In genomic region chr3:142863965-142864924, GRCh38 we compare ENCODE assay signal across 14 cellular contexts. TPM values are rescaled to one million over a fixed set of nuclear protein-coding genes. Genes with fewer than 3 reads are reported as not detected.
DNase-seq lines count a peak whose midpoint lies in the region; ATAC-seq and TF ChIP-seq lines count a peak whose summit lies in the region.
"Had no signal": no experiment of that assay in that cellular context is flagged by ENCODE, and none has a peak within 500 bp of the region (broad histone marks: within the 10 kb centered on the region; RNA-seq: fewer than 3 reads in every experiment).

No MANE protein-coding gene starts in this region.

- H3K9me2 ChIP-seq in GM23338 (ENCODE audit: insufficient read depth): no peaks in the 10 kb centered on the region

- H2AFZ ChIP-seq in GM23338: no peak overlapping the region

- peaks cover 50% of the 10 kb centered on the region for H3K4me1 ChIP-seq in GM23338 (ENCODE audit: insufficient read depth)
- H3K4me1 ChIP-seq: right lobe of liver had no signal

- peak overlapping the region; percentile 1; the same call in 1 of the 3 replicates for H3K4me3 Mint-ChIP-seq in GM23338
- no peak overlapping the region for H3K4me3 Mint-ChIP-seq in activated CD4-positive, alpha-beta memory T cell treated with anti-CD3 and anti-CD28 coated beads for 36 hours
- H3K4me3 Mint-ChIP-seq: activated naive CD8-positive, alpha-beta T cell treated with anti-CD3 and anti-CD28 coated beads, Interleukin-2, amount 10 ng/mL, durations not matched to agents 7 days and 5 days; natural killer cell had no signal

- no peaks in the 10 kb centered on the region for H4K20me1 ChIP-seq in GM23338 (replicated peaks; ENCODE audit: insufficient read depth)

- H3K36me3 ChIP-seq in GM23338 (ENCODE audit: insufficient read depth): no peaks in the 10 kb centered on the region
- H3K36me3 ChIP-seq: right lobe of liver had no signal

- no peak for ATAC-seq in GM23338

- H3F3A ChIP-seq in GM23338 (replicated peaks; ENCODE audit: low read depth): no peaks in the 10 kb centered on the region

- CTCF ChIA-PET in activated CD4-positive, alpha-beta memory T cell treated with anti-CD3 and anti-CD28 coated beads for 36 hours (lab: Charles Lee): interaction anchor here (0.6 kb wide), 1 partner anchor 67 kb away, joined by 3 read pairs; no protein-coding TSS in a partner anchor

- POLR2A ChIA-PET in activated CD4-positive, alpha-beta memory T cell treated with anti-CD3 and anti-CD28 coated beads for 36 hours (lab: Charles Lee): no interaction called here

- peaks cover 4% of the 10 kb centered on the region; the same call in 2 of the 3 replicates for H3K9me3 Mint-ChIP-seq in GM23338
- H3K9me3 Mint-ChIP-seq in activated CD4-positive, alpha-beta memory T cell treated with anti-CD3 and anti-CD28 coated beads for 36 hours: no peaks in the 10 kb centered on the region
- H3K9me3 Mint-ChIP-seq: activated naive CD8-positive, alpha-beta T cell treated with anti-CD3 and anti-CD28 coated beads, Interleukin-2, amount 10 ng/mL, durations not matched to agents 7 days and 5 days; natural killer cell had no signal

- TF ChIP-seq CTCF in GM23338 (conservative IDR thresholded peaks at IDR 0.05; ENCODE audit: low read depth in 2 of 2): no peak

- no peaks in the 10 kb centered on the region for H3K27me3 ChIP-seq in GM23338 (ENCODE audit: insufficient read depth)
- H3K27me3 ChIP-seq: right lobe of liver had no signal

- peak overlapping the region; percentile 46 for H3K4me2 ChIP-seq in GM23338

- H3K36me3 Mint-ChIP-seq in GM23338 (ENCODE audit: low read depth): no peaks in the 10 kb centered on the region; the same call in 2 of the 3 replicates
- H3K36me3 Mint-ChIP-seq in activated CD4-positive, alpha-beta memory T cell treated with anti-CD3 and anti-CD28 coated beads for 36 hours: no peaks in the 10 kb centered on the region
- H3K36me3 Mint-ChIP-seq: activated naive CD8-positive, alpha-beta T cell treated with anti-CD3 and anti-CD28 coated beads, Interleukin-2, amount 10 ng/mL, durations not matched to agents 7 days and 5 days; natural killer cell had no signal

- peaks cover 59% of the 10 kb centered on the region for H3K4me1 Mint-ChIP-seq in GM23338
- H3K4me1 Mint-ChIP-seq in activated CD4-positive, alpha-beta memory T cell treated with anti-CD3 and anti-CD28 coated beads for 36 hours (ENCODE audit: low read depth): peaks cover 5% of the 10 kb centered on the region

- intact Hi-C loops in activated CD4-positive, alpha-beta memory T cell treated with anti-CD3 and anti-CD28 coated beads for 36 hours (cut with micrococcal nuclease): no loop called here

- H3K27ac Mint-ChIP-seq in GM23338: no peak overlapping the region
- H3K27ac Mint-ChIP-seq in activated CD4-positive, alpha-beta memory T cell treated with anti-CD3 and anti-CD28 coated beads for 36 hours: no peak overlapping the region
- H3K27ac Mint-ChIP-seq: activated naive CD8-positive, alpha-beta T cell treated with anti-CD3 and anti-CD28 coated beads, Interleukin-2, amount 10 ng/mL, durations not matched to agents 7 days and 5 days; natural killer cell had no signal

- H3K4me3 ChIP-seq in GM23338: peak overlapping the region; percentile 7; the same call in 1 of the 2 replicates
- H3K4me3 ChIP-seq: right lobe of liver had no signal

- no peak for DNase-seq in GM23338 (ENCODE audit: low spot score)
- peak; percentile 38 for DNase-seq in NCI-H1694 (lab: John Stamatoyannopoulos, UW)
- peak; percentile 40 for DNase-seq in SKM-1 treated with dmso at 0.1 percent for 144 hours (lab: John Stamatoyannopoulos, UW; ENCODE audit: unreplicated experiment)
- DNase-seq in kidney tubule cell (ENCODE audit: low spot score): peak; percentile 45
- no peak for DNase-seq in NCI-H1436 treated with DMSO at 0.1 percent for 48 hours (lab: John Stamatoyannopoulos, UW)
- DNase-seq in activated CD4-positive, alpha-beta memory T cell treated with anti-CD3 and anti-CD28 coated beads for 36 hours: no peak
- DNase-seq in Kasumi-1 (lab: John Stamatoyannopoulos, UW): no peak
- DNase-seq: activated naive CD8-positive, alpha-beta T cell treated with anti-CD3 and anti-CD28 coated beads, Interleukin-2, amount 10 ng/mL, durations not matched to agents 7 days and 5 days; kidney; natural killer cell; NCI-H187 treated with DMSO at 0.1 percent for 48 hours; right lobe of liver; T1000 had no signal

- H3K79me2 ChIP-seq in GM23338 (replicated peaks; ENCODE audit: insufficient read depth): no peaks in the 10 kb centered on the region

- peaks cover 15% of the 10 kb centered on the region for H3K27me3 Mint-ChIP-seq in GM23338 (ENCODE audit: insufficient read depth, low read depth, poor library complexity)
- peaks cover 20% of the 10 kb centered on the region for H3K27me3 Mint-ChIP-seq in activated CD4-positive, alpha-beta memory T cell treated with anti-CD3 and anti-CD28 coated beads for 36 hours

- peak overlapping the region; percentile 89 for H3K27ac ChIP-seq in GM23338 (ENCODE audit: low read depth)
- H3K27ac ChIP-seq: right lobe of liver had no signal

TF ChIP-seq in GM23338, 12 proteins besides CTCF, POLR2A, EP300 and RAD21 (continues in another document):
- TF ChIP-seq NANOG (IDR thresholded peaks at IDR 0.05; ENCODE audit: borderline replicate concordance): no peak
- TF ChIP-seq ETS1 (IDR thresholded peaks at IDR 0.05): no peak
- TF ChIP-seq ZNF462 (CRISPR knock-in tag; IDR thresholded peaks at IDR 0.05): no peak
- TF ChIP-seq STAT1 (IDR thresholded peaks at IDR 0.05; ENCODE audit: unreplicated experiment): no peak
- TF ChIP-seq JUNB (IDR thresholded peaks at IDR 0.05; ENCODE audit: unreplicated experiment): no peak

RNA-seq across cellular contexts. Expression of gene PCOLCE2, which starts 24.6 kb away (rescaled TPM):
- 17.7 and 18.6 TPM in 2 replicates for total RNA-seq in GM23338 (2014; rRNA removed; shearing (Covaris generic))
- 17.4 and 22.6 TPM in 2 replicates for polyA plus RNA-seq in GM23338 (2016; fragmentation: Nextera tagmentation; extraction: Ambion mirVana)
- under 1 TPM in 1 of 2 experiments, not detected in 1; 0.57 TPM for total RNA-seq in activated CD4-positive, alpha-beta memory T cell treated with anti-CD3 and anti-CD28 coated beads for 36 hours
- total RNA-seq: activated naive CD8-positive, alpha-beta T cell treated with anti-CD3 and anti-CD28 coated beads, Interleukin-2, amount 10 ng/mL, durations not matched to agents 7 days and 5 days; natural killer cell; OCI-LY7 had no signal

Comparison
In these comparisons a context has a peak if more than half of its experiments do, and no peak if none do; other contexts are left out.
1. DNase-seq: peak in NCI-H1694 (single experiment), SKM-1 treated with dmso at 0.1 percent for 144 hours (single experiment) and kidney tubule cell (single experiment); none in GM23338 (single experiment), NCI-H1436 treated with DMSO at 0.1 percent for 48 hours (single experiment), activated CD4-positive, alpha-beta memory T cell treated with anti-CD3 and anti-CD28 coated beads for 36 hours (single experiment) and Kasumi-1 (0 of 2).
2. RNA of gene PCOLCE2, which starts 24.6 kb away (total RNA-seq): 17.7 to 18.6 TPM in GM23338; 0.57 TPM in activated CD4-positive, alpha-beta memory T cell treated with anti-CD3 and anti-CD28 coated beads for 36 hours; every median in the first group is over 10 times any median in the second.